Comparison of ENCODE assay signal across 7 cellular contexts in genomic region chr12:51590347-51591019, GRCh38. TPM values are rescaled to one million over a fixed set of nuclear protein-coding genes. Genes with fewer than 3 reads are reported as not detected.
A peak's percentile ranks its signal among the peaks of the same experiment; 100 is the strongest.
DNase-seq lines count a peak whose midpoint lies in the region; ATAC-seq lines count a peak whose summit lies in the region.

No MANE protein-coding gene starts in this region.

- no peak overlapping the region for H4K5ac ChIP-seq in mesendoderm (ENCODE audit: low read length)

- H3K18ac ChIP-seq in mesendoderm (ENCODE audit: low read length): peak overlapping the region; percentile 83

- no peaks in the 10 kb centered on the region for H3K4me1 ChIP-seq in ectodermal cell (ENCODE audit: control insufficient read depth, insufficient read depth, low read length)
- H3K4me1 ChIP-seq in mesendoderm (ENCODE audit: control insufficient read depth, low read depth, low read length): no peaks in the 10 kb centered on the region

- no peak overlapping the region for H3K4ac ChIP-seq in mesendoderm (ENCODE audit: low read depth, low read length)

- H3K36me3 ChIP-seq in ectodermal cell (ENCODE audit: control insufficient read depth, insufficient read depth, low read length): no peaks in the 10 kb centered on the region
- H3K36me3 ChIP-seq in mesendoderm (ENCODE audit: control insufficient read depth, insufficient read depth, low read length): no peaks in the 10 kb centered on the region

- no peak overlapping the region for H3K23ac ChIP-seq in mesendoderm (ENCODE audit: low read length)

- peak overlapping the region; percentile 39 for H2BK120ac ChIP-seq in mesendoderm (ENCODE audit: low read depth, low read length)

- H3K79me1 ChIP-seq in mesendoderm (ENCODE audit: low read length): peaks cover 4% of the 10 kb centered on the region

- peak overlapping the region; percentile 72 for H3K56ac ChIP-seq in mesendoderm (ENCODE audit: low read length)

- H3K79me2 ChIP-seq in mesendoderm (ENCODE audit: control insufficient read depth, insufficient read depth, low read length): peaks cover 2% of the 10 kb centered on the region

- WGBS in ectodermal cell, 2 experiments: 5% methylated on average over 68 of the region's 68 CpGs
- WGBS in mesendoderm (ENCODE audit: extremely low coverage, insufficient coverage, low lambda C conversion rate): no CpG with 5 or more reads among the region's 68 CpGs

- peak overlapping the region; percentile 48 for H3K4me2 ChIP-seq in mesendoderm (ENCODE audit: low read length)

- H3K27me3 ChIP-seq in ectodermal cell (ENCODE audit: control insufficient read depth, insufficient read depth, low read length, poor library complexity, severe bottlenecking) (peaks cover 14% of the 10 kb centered on the region), mesendoderm (ENCODE audit: insufficient read depth, low read length, poor library complexity) (no peaks in the 10 kb centered on the region)

- H3K27ac ChIP-seq in ectodermal cell (ENCODE audit: insufficient read depth, low read depth, low read length, poor library complexity, severe bottlenecking) (no peak overlapping the region), mesendoderm (ENCODE audit: low read depth, low read length) (no peak overlapping the region)

- H2AK5ac ChIP-seq in mesendoderm (ENCODE audit: low read length): no peak overlapping the region

- H3K4me3 ChIP-seq in ectodermal cell (ENCODE audit: insufficient read depth, low read depth, low read length) (peak overlapping the region; percentile 40), mesendoderm (ENCODE audit: low read length) (peak overlapping the region; percentile 3)

- no peak overlapping the region for H2BK5ac ChIP-seq in mesendoderm (ENCODE audit: low read length)

- no peaks in the 10 kb centered on the region for H3K9me3 ChIP-seq in ectodermal cell (ENCODE audit: control insufficient read depth, low read length)

- no peak overlapping the region for H2BK15ac ChIP-seq in mesendoderm (replicated peaks; ENCODE audit: low read depth)

- H3K9ac ChIP-seq in mesendoderm (ENCODE audit: low read length): peak overlapping the region; percentile 68

- H4K8ac ChIP-seq in mesendoderm (ENCODE audit: low read depth, low read length): peak overlapping the region; percentile 81

- DNase-seq in NCI-H446 (lab: John Stamatoyannopoulos, UW) (peak; percentile 57 to 89), mesendoderm (peak; percentile 90)
- peak; percentile 68 to 71 for DNase-seq in activated CD4-positive, alpha-beta T cell treated with anti-CD3 and anti-CD28 coated beads, Interleukin-2, amount 50 U/mL, for 4 hours
- peak; percentile 68 for DNase-seq in stimulated activated CD8-positive, alpha-beta memory T cell treated with anti-CD3 and anti-CD28 coated beads, Interleukin-12 subunit alpha, Interleukin-12 subunit beta, amount 100 ng/mL, for 4 hours (ENCODE audit: low read depth)

- ATAC-seq in GM18502 (IDR thresholded peaks at IDR 0.05; ENCODE audit: poor library complexity, unreplicated experiment) (peak; percentile 73), HG03175 (IDR thresholded peaks at IDR 0.05; ENCODE audit: unreplicated experiment) (peak; percentile 74)

RNA-seq across cellular contexts. Expression of gene SCN8A, which starts 0.6 kb away (rescaled TPM):
- 7.4 TPM for polyA plus RNA-seq in ectodermal cell (2013, experiment 1 of 4)
- polyA plus RNA-seq in ectodermal cell (2013, experiment 2 of 4): 8.0 TPM
- polyA plus RNA-seq in ectodermal cell (2013, experiment 3 of 4): 5.4 TPM
- 7.8 TPM for polyA plus RNA-seq in ectodermal cell (2013, experiment 4 of 4)
- polyA plus RNA-seq in mesendoderm (2013, experiment 1 of 2): 1.4 TPM
- polyA plus RNA-seq in mesendoderm (2013, experiment 2 of 2): 1.5 TPM
